25 cellular contexts compared by ENCODE assay signal in genomic region chr9:91534374-91534773, GRCh38.
A peak's percentile ranks its signal among the peaks of the same experiment; 100 is the strongest.
DNase-seq lines count a peak whose midpoint lies in the region; FAIRE-seq and TF ChIP-seq lines count a peak whose summit lies in the region.
"Had no signal": no experiment of that assay in that cellular context is flagged by ENCODE, and none has a peak within 500 bp of the region (broad histone marks: within the 10 kb centered on the region; RNA-seq: fewer than 3 reads in every experiment).

No MANE protein-coding gene starts in this region.

- TF ChIP-seq POLR2A in adrenal gland (IDR thresholded peaks at IDR 0.05) = no peak

- no peaks in the 10 kb centered on the region for H3K27me3 ChIP-seq in tibial artery
- H3K27me3 ChIP-seq in adrenal gland = no peaks in the 10 kb centered on the region
- H3K27me3 ChIP-seq: neural progenitor cell, right lobe of liver had no signal

- intact Hi-C loops in tibial artery (cut with DNase I; ENCODE audit: low total_unique reads) = no loop called here
- intact Hi-C loops in adrenal gland (cut with DNase I) = no loop called here

- H3K36me3 ChIP-seq in tibial artery (no peaks in the 10 kb centered on the region), adrenal gland (replicated peaks in 1 of 2) (no peaks in the 10 kb centered on the region)
- H3K36me3 ChIP-seq: neural progenitor cell, right lobe of liver, thoracic aorta had no signal

- H3K27ac ChIP-seq in tibial artery (no peak overlapping the region), adrenal gland (no peak overlapping the region)
- H3K27ac ChIP-seq: neural progenitor cell, right lobe of liver, thoracic aorta had no signal

- H3K4me3 ChIP-seq in tibial artery (no peak overlapping the region), adrenal gland (no peak overlapping the region)
- H3K4me3 ChIP-seq: neural progenitor cell, right lobe of liver, thoracic aorta had no signal

- TF ChIP-seq CTCF in tibial artery (IDR thresholded peaks at IDR 0.05) (no peak), adrenal gland (IDR thresholded peaks at IDR 0.05) (no peak)

- H3K9me3 ChIP-seq in tibial artery = no peaks in the 10 kb centered on the region
- no peaks in the 10 kb centered on the region for H3K9me3 ChIP-seq in adrenal gland (replicated peaks in 1 of 3)
- H3K9me3 ChIP-seq: right lobe of liver, thoracic aorta had no signal

- DNase-seq in HCEC 1CT = peak; percentile 8
- DNase-seq in amniotic epithelial cell (ENCODE audit: low read depth) = peak; percentile 15
- peak; percentile 63 for DNase-seq in glomerular visceral epithelial cell (ENCODE audit: extremely low spot score)
- DNase-seq in stimulated activated naive CD4-positive, alpha-beta T cell treated with Interleukin-2 at 50 U/mL for 16 hours (lab: John Stamatoyannopoulos, UW) = no peak
- DNase-seq in GM19239 (ENCODE audit: insufficient read length, low spot score) = no peak
- DNase-seq in tibial artery = no peak
- DNase-seq in adrenal gland = no peak
- DNase-seq: activated CD4-positive, alpha-beta T cell treated with anti-CD3 and anti-CD28 coated beads, Interleukin-2, amount 50 U/mL, for 1 hour; AML-193; CD8-positive, alpha-beta T cell; DMS 273 treated with DMSO at 0.1 percent for 48 hours; effector memory CD4-positive, alpha-beta T cell; GF-D8; H7; NCI-H1105; NCI-H2029 treated with DMSO at 0.1 percent for 48 hours; NCI-H2227 treated with DMSO at 0.1 percent for 48 hours; NCI-H82; posterior cingulate gyrus; right lobe of liver; Right ventricle myocardium superior; stimulated activated CD4-positive, alpha-beta T cell treated with anti-CD3 and anti-CD28 coated beads, Interleukin-4, amount 100 ng/mL, for 4 hours; stimulated activated naive CD4-positive, alpha-beta T cell had no signal

- no peak for FAIRE-seq in GM19239 (lab: Jason Lieb, UNC)

- H3K4me1 ChIP-seq in tibial artery (no peaks in the 10 kb centered on the region), adrenal gland (replicated peaks in 1 of 2) (no peaks in the 10 kb centered on the region)
- H3K4me1 ChIP-seq: neural progenitor cell, right lobe of liver had no signal

Comparison
In these comparisons a context has a peak if more than half of its experiments do, and no peak if none do; other contexts are left out.
1. DNase-seq: peak in HCEC 1CT (single experiment), amniotic epithelial cell (single experiment) and glomerular visceral epithelial cell (single experiment); none in stimulated activated naive CD4-positive, alpha-beta T cell treated with Interleukin-2 at 50 U/mL for 16 hours (single experiment), GM19239 (single experiment), tibial artery (0 of 2) and adrenal gland (0 of 7).